Comparison of ENCODE assay signal across 17 cellular contexts in genomic region chr7:127677433-127678230, GRCh38. TPM values are rescaled to one million over a fixed set of nuclear protein-coding genes. Genes with fewer than 3 reads are reported as not detected.
DNase-seq lines count a peak whose midpoint lies in the region; ATAC-seq, FAIRE-seq and TF ChIP-seq lines count a peak whose summit lies in the region.
"Had no signal": no experiment of that assay in that cellular context is flagged by ENCODE, and none has a peak within 500 bp of the region (broad histone marks: within the 10 kb centered on the region; RNA-seq: fewer than 3 reads in every experiment).

No MANE protein-coding gene starts in this region.

- H3K36me3 ChIP-seq in mesenchymal stem cell (ENCODE audit: control insufficient read depth in 1 of 2, insufficient read depth in 2 of 2, low read depth in 1 of 2, low read length in 2 of 2): peaks cover 0 to 13% of the 10 kb centered on the region in 2 experiments

- no peak overlapping the region for H3K18ac ChIP-seq in mesenchymal stem cell (ENCODE audit: low read depth in 1 of 2, low read length in 2 of 2)

- no peak overlapping the region for H2AK5ac ChIP-seq in mesenchymal stem cell (ENCODE audit: low read length, severe bottlenecking)

- peaks cover 10% of the 10 kb centered on the region for H3K4me1 ChIP-seq in mesenchymal stem cell (ENCODE audit: control insufficient read depth, insufficient read depth, low read depth, low read length)

- no peak for ATAC-seq in natural killer cell treated with Interleukin-12 subunit alpha and Interleukin-12 subunit beta and Interleukin-15 and Interleukin-18, amount 100 ng/mL, for 72 hours
- no peak for ATAC-seq in natural killer cell
- no peak for ATAC-seq in activated T-helper 17 cell treated with anti-CD3 and anti-CD28 coated beads, Interleukin-2, amount 50 U/mL, for 72 hours (replicated peaks)
- ATAC-seq in HG03097 (IDR thresholded peaks at IDR 0.05; ENCODE audit: low FRiP score, unreplicated experiment): no peak
- ATAC-seq: SK-N-SH treated with all-trans-retinoic acid at 6 μM for 48 hours had no signal

- no peak for FAIRE-seq in HTR-8/SVneo (lab: Jason Lieb, UNC)
- FAIRE-seq: D721Med, H1 had no signal

- no peak overlapping the region for H3K27ac ChIP-seq in mesenchymal stem cell (ENCODE audit: low read length, poor library complexity, severe bottlenecking)
- H3K27ac ChIP-seq: PC-9 had no signal

- H3K4me1 Mint-ChIP-seq in natural killer cell treated with Interleukin-12 subunit alpha and Interleukin-12 subunit beta and Interleukin-15 and Interleukin-18, amount 100 ng/mL, for 72 hours (ENCODE audit: low read depth in 2 of 2): peaks cover 29 to 47% of the 10 kb centered on the region in 2 donors
- peaks cover 35 to 47% of the 10 kb centered on the region in 2 donors for H3K4me1 Mint-ChIP-seq in natural killer cell
- H3K4me1 Mint-ChIP-seq in activated T-helper 17 cell treated with anti-CD3 and anti-CD28 coated beads, Interleukin-2, amount 50 U/mL, for 72 hours: peaks cover 32% of the 10 kb centered on the region

- no peak for TF ChIP-seq CTCF in natural killer cell (IDR thresholded peaks at IDR 0.05)

- no peaks in the 10 kb centered on the region for H3K9me3 ChIP-seq in mesenchymal stem cell (ENCODE audit: control insufficient read depth, low read length)
- H3K9me3 ChIP-seq: BE2C had no signal

- H3K4ac ChIP-seq in mesenchymal stem cell (ENCODE audit: low read depth in 1 of 2, low read length in 2 of 2): no peak overlapping the region

- peaks cover 6% of the 10 kb centered on the region for H3K9me3 Mint-ChIP-seq in natural killer cell treated with Interleukin-12 subunit alpha and Interleukin-12 subunit beta and Interleukin-15 and Interleukin-18, amount 100 ng/mL, for 72 hours
- H3K9me3 Mint-ChIP-seq in natural killer cell: peaks cover 0 to 4% of the 10 kb centered on the region in 2 donors
- H3K9me3 Mint-ChIP-seq in activated T-helper 17 cell treated with anti-CD3 and anti-CD28 coated beads, Interleukin-2, amount 50 U/mL, for 72 hours: peaks cover 3% of the 10 kb centered on the region

- H3K79me1 ChIP-seq in mesenchymal stem cell (replicated peaks; ENCODE audit: low read length, poor library complexity, severe bottlenecking): peaks cover 6% of the 10 kb centered on the region

- H4K91ac ChIP-seq in mesenchymal stem cell (ENCODE audit: low read length): no peak overlapping the region

- no peak overlapping the region for H3K23ac ChIP-seq in mesenchymal stem cell (ENCODE audit: low read length in 2 of 2)

- intact Hi-C loops in natural killer cell (cut with micrococcal nuclease): no loop called here

- no peak overlapping the region for H2AFZ ChIP-seq in mesenchymal stem cell (ENCODE audit: low read depth, low read length)
- H2AFZ ChIP-seq: PC-9 had no signal

- H3K9ac ChIP-seq in mesenchymal stem cell (ENCODE audit: low read length): no peak overlapping the region

- peaks cover 14% of the 10 kb centered on the region for H3K36me3 Mint-ChIP-seq in natural killer cell treated with Interleukin-12 subunit alpha and Interleukin-12 subunit beta and Interleukin-15 and Interleukin-18, amount 100 ng/mL, for 72 hours
- H3K36me3 Mint-ChIP-seq in natural killer cell: peaks cover 24% of the 10 kb centered on the region
- H3K36me3 Mint-ChIP-seq in activated T-helper 17 cell treated with anti-CD3 and anti-CD28 coated beads, Interleukin-2, amount 50 U/mL, for 72 hours (ENCODE audit: low read depth): peaks cover 82% of the 10 kb centered on the region

- H2BK120ac ChIP-seq in mesenchymal stem cell (ENCODE audit: low read depth, low read length): no peak overlapping the region

- 100% methylated on average over 7 of the region's 8 CpGs for WGBS in mesenchymal stem cell

- H3K27me3 Mint-ChIP-seq in natural killer cell treated with Interleukin-12 subunit alpha and Interleukin-12 subunit beta and Interleukin-15 and Interleukin-18, amount 100 ng/mL, for 72 hours: no peaks in the 10 kb centered on the region
- H3K27me3 Mint-ChIP-seq in natural killer cell (ENCODE audit: low read depth in 2 of 2): no peaks in the 10 kb centered on the region
- no peaks in the 10 kb centered on the region for H3K27me3 Mint-ChIP-seq in activated T-helper 17 cell treated with anti-CD3 and anti-CD28 coated beads, Interleukin-2, amount 50 U/mL, for 72 hours
- H3K27me3 Mint-ChIP-seq: CD4-positive, alpha-beta memory T cell; IgD-negative memory B cell had no signal

- H3K4me3 ChIP-seq in mesenchymal stem cell (ENCODE audit: insufficient read depth in 1 of 2, low read depth in 1 of 2, low read length in 2 of 2): no peak overlapping the region
- H3K4me3 ChIP-seq: PC-9 had no signal

- H3K4me2 ChIP-seq in mesenchymal stem cell (ENCODE audit: low read length, poor library complexity, severe bottlenecking): peak overlapping the region; percentile 9
- H3K4me2 ChIP-seq: PC-9 had no signal

- no peak overlapping the region for H2BK5ac ChIP-seq in mesenchymal stem cell (ENCODE audit: low read depth, low read length, poor library complexity, severe bottlenecking)

- no peak overlapping the region for H3K27ac Mint-ChIP-seq in natural killer cell treated with Interleukin-12 subunit alpha and Interleukin-12 subunit beta and Interleukin-15 and Interleukin-18, amount 100 ng/mL, for 72 hours
- H3K27ac Mint-ChIP-seq in natural killer cell: no peak overlapping the region
- H3K27ac Mint-ChIP-seq in activated T-helper 17 cell treated with anti-CD3 and anti-CD28 coated beads, Interleukin-2, amount 50 U/mL, for 72 hours: no peak overlapping the region

- no peaks in the 10 kb centered on the region for H3K27me3 ChIP-seq in mesenchymal stem cell (ENCODE audit: control insufficient read depth in 1 of 2, insufficient read depth in 1 of 2, low read length in 2 of 2)
- H3K27me3 ChIP-seq: BE2C had no signal

- H2BK12ac ChIP-seq in mesenchymal stem cell (ENCODE audit: low read length in 2 of 2): no peak overlapping the region

- no peak overlapping the region for H2BK15ac ChIP-seq in mesenchymal stem cell (ENCODE audit: low read depth, poor library complexity, severe bottlenecking)

- no peak for DNase-seq in natural killer cell treated with Interleukin-12 subunit alpha and Interleukin-12 subunit beta and Interleukin-15 and Interleukin-18, amount 100 ng/mL, for 72 hours (ENCODE audit: low spot score)
- DNase-seq in natural killer cell (no peak), mesenchymal stem cell (no peak), HTR-8/SVneo (ENCODE audit: insufficient read length, low spot score) (no peak)
- no peak for DNase-seq in stimulated activated CD4-positive, alpha-beta T cell treated with anti-CD3 and anti-CD28 coated beads, Interleukin-1b, Interleukin-23, amount 100 ng/mL, for 48 hours
- DNase-seq: BE2C; CD4-positive, alpha-beta memory T cell; NCI-H146; PC-9; Right ventricle myocardium superior had no signal

- H3K14ac ChIP-seq in mesenchymal stem cell (ENCODE audit: low read length in 2 of 2): no peak overlapping the region

- H4K8ac ChIP-seq in mesenchymal stem cell (ENCODE audit: low read length): no peak overlapping the region

- peak overlapping the region; percentile 6 for H3K4me3 Mint-ChIP-seq in natural killer cell treated with Interleukin-12 subunit alpha and Interleukin-12 subunit beta and Interleukin-15 and Interleukin-18, amount 100 ng/mL, for 72 hours
- H3K4me3 Mint-ChIP-seq in natural killer cell: no peak overlapping the region
- peak overlapping the region; percentile 48 for H3K4me3 Mint-ChIP-seq in activated T-helper 17 cell treated with anti-CD3 and anti-CD28 coated beads, Interleukin-2, amount 50 U/mL, for 72 hours
- H3K4me3 Mint-ChIP-seq: CD4-positive, alpha-beta memory T cell; IgD-negative memory B cell had no signal

RNA-seq across cellular contexts. Expression of gene SND1, which starts 25.6 kb away (rescaled TPM):
- 100 to 1,000 TPM; 311 to 347 TPM for total RNA-seq in natural killer cell treated with Interleukin-12 subunit alpha and Interleukin-12 subunit beta and Interleukin-15 and Interleukin-18, amount 100 ng/mL, for 72 hours
- 100 to 1,000 TPM; 149 to 188 (median 149) TPM for total RNA-seq in natural killer cell
- 100 to 1,000 TPM; 246 to 256 TPM for total RNA-seq in activated T-helper 17 cell treated with anti-CD3 and anti-CD28 coated beads, Interleukin-2, amount 50 U/mL, for 72 hours
- polyA plus RNA-seq in mesenchymal stem cell (2013, experiment 1 of 2): 120 TPM
- 115 TPM for polyA plus RNA-seq in mesenchymal stem cell (2013, experiment 2 of 2)

RNA-seq across cellular contexts. Expression of gene PAX4, which starts 59.7 kb away (rescaled TPM):
- total RNA-seq in natural killer cell treated with Interleukin-12 subunit alpha and Interleukin-12 subunit beta and Interleukin-15 and Interleukin-18, amount 100 ng/mL, for 72 hours: not detected
- not detected for total RNA-seq in natural killer cell
- total RNA-seq in activated T-helper 17 cell treated with anti-CD3 and anti-CD28 coated beads, Interleukin-2, amount 50 U/mL, for 72 hours: not detected
- polyA plus RNA-seq in mesenchymal stem cell (2013, experiment 1 of 2): not detected
- polyA plus RNA-seq in mesenchymal stem cell (2013, experiment 2 of 2): not detected
- total RNA-seq: CD4-positive, alpha-beta memory T cell; Daoy; H1; PC-9; Right ventricle myocardium superior had no signal
- polyA plus RNA-seq: CD4-positive, alpha-beta memory T cell; IgD-negative memory B cell had no signal
